In the genomic region with DNA sequence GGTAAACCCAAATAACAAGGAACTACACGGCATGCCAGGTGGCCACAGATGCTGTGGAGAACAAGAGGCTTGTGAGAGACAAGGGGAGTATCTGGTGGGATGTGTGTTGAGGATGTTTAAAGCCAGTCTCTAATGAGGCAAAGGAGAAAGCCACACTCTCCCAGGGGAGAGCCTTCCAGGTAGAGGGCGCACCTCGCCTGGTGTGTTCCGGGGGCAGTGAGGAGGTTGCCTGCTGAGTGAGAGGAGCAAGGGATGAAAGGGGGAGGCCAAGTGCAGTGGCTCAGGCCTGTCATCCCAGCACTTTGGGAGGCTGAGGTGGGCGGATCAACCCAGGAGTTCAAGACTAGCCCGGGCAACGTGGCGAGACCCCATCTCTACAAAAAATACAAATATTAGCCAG, we compare ENCODE assay signal across 19 cellular contexts. TPM values are rescaled to one million over a fixed set of nuclear protein-coding genes. Genes with fewer than 3 reads are reported as not detected.
DNase-seq lines count a peak whose midpoint lies in the region; ATAC-seq, FAIRE-seq and TF ChIP-seq lines count a peak whose summit lies in the region.
"Had no signal": no experiment of that assay in that cellular context is flagged by ENCODE, and none has a peak within 500 bp of the region (broad histone marks: within the 10 kb centered on the region; RNA-seq: fewer than 3 reads in every experiment).

No MANE protein-coding gene starts in this region.

- H3K4me3 ChIP-seq in GM06990 (replicated peaks; ENCODE audit: low read depth, low read length), result no peak overlapping the region
- no peak overlapping the region for H3K4me3 ChIP-seq in OCI-LY7 (ENCODE audit: low read depth, low read length, poor library complexity, severe bottlenecking)
- no peak overlapping the region for H3K4me3 ChIP-seq in osteoblast (ENCODE audit: insufficient read depth, low read length)
- H3K4me3 ChIP-seq in left lung, result no peak overlapping the region

- FAIRE-seq in D721Med (lab: Jason Lieb, UNC), result no peak

- H3K27me3 ChIP-seq in GM06990 (replicated peaks; ENCODE audit: control insufficient read depth, insufficient read depth, low read length), result no peaks in the 10 kb centered on the region
- peaks cover 16% of the 10 kb centered on the region for H3K27me3 ChIP-seq in osteoblast (ENCODE audit: insufficient read depth, low read length)
- H3K27me3 ChIP-seq in left lung, result no peaks in the 10 kb centered on the region

- CTCF ChIA-PET in OCI-LY7 (lab: Charles Lee; ENCODE audit: unreplicated experiment), result no interaction called here

- H4K20me1 ChIP-seq in OCI-LY7 (ENCODE audit: insufficient read depth, low read length), result no peaks in the 10 kb centered on the region
- H4K20me1 ChIP-seq in osteoblast (ENCODE audit: insufficient read depth, low read length), result no peaks in the 10 kb centered on the region

- no peak overlapping the region for H2AFZ ChIP-seq in OCI-LY7 (ENCODE audit: low read length)
- H2AFZ ChIP-seq in osteoblast (ENCODE audit: low read length), result no peak overlapping the region

- H3K4me2 ChIP-seq in OCI-LY7 (ENCODE audit: low read length) (no peak overlapping the region), osteoblast (ENCODE audit: insufficient read depth, low read length) (no peak overlapping the region)
- H3K4me2 ChIP-seq: SK-N-SH had no signal

- no peak overlapping the region for H3K27ac ChIP-seq in OCI-LY7 (ENCODE audit: low read depth, low read length, poor library complexity, severe bottlenecking)
- H3K27ac ChIP-seq in osteoblast (ENCODE audit: low read depth, low read length), result no peak overlapping the region
- H3K27ac ChIP-seq in left lung, result no peak overlapping the region

- TF ChIP-seq CTCF in GM06990 (IDR thresholded peaks at IDR 0.05; ENCODE audit: insufficient read depth, low read length, poor library complexity, severe bottlenecking), result peak; percentile 17
- peak; percentile 54 for TF ChIP-seq CTCF in OCI-LY7 (conservative IDR thresholded peaks at IDR 0.05; ENCODE audit: low read length)
- TF ChIP-seq CTCF in osteoblast (IDR thresholded peaks at IDR 0.05; ENCODE audit: extremely low read depth, low read depth, low read length), result no peak
- no peak for TF ChIP-seq CTCF in left lung (IDR thresholded peaks at IDR 0.05)
- no peak for TF ChIP-seq CTCF in D721Med (IDR thresholded peaks at IDR 0.05; ENCODE audit: insufficient read depth, missing control alignments)

- intact Hi-C loops in OCI-LY7 (cut with micrococcal nuclease; ENCODE audit: unreplicated experiment) (no loop called here), left lung (cut with DNase I) (no loop called here)

- POLR2A ChIA-PET in OCI-LY7 (lab: Charles Lee), result no interaction called here

- H3K9me2 ChIP-seq in OCI-LY7 (ENCODE audit: insufficient read depth, low read length), result no peaks in the 10 kb centered on the region
- H3K9me2 ChIP-seq: SK-N-SH had no signal

- no peaks in the 10 kb centered on the region for H3K36me3 ChIP-seq in GM06990 (ENCODE audit: control insufficient read depth, insufficient read depth, low read length)
- no peaks in the 10 kb centered on the region for H3K36me3 ChIP-seq in OCI-LY7 (ENCODE audit: insufficient read depth, low read length)
- H3K36me3 ChIP-seq in osteoblast (ENCODE audit: insufficient read depth, low read length), result no peaks in the 10 kb centered on the region
- no peaks in the 10 kb centered on the region for H3K36me3 ChIP-seq in left lung

- no TSS peak for BruUV-seq in OCI-LY7 (replicated peaks; lab: Mats Ljungman, UMichigan)

- H3K4me1 ChIP-seq in OCI-LY7 (ENCODE audit: insufficient read depth, low read length, poor library complexity, severe bottlenecking) (no peaks in the 10 kb centered on the region), osteoblast (ENCODE audit: insufficient read depth, low read length) (no peaks in the 10 kb centered on the region), left lung (no peaks in the 10 kb centered on the region)

- no peak for DNase-seq in GM06990 (ENCODE audit: extremely low read depth, insufficient read length)
- DNase-seq in OCI-LY7 (ENCODE audit: low spot score), result peak; percentile 23
- peak; percentile 30 for DNase-seq in iPS-NIHi7 (ENCODE audit: extremely low spot score)
- DNase-seq in osteoblast (ENCODE audit: insufficient read length, low spot score, missing footprints), result peak; percentile 25
- DNase-seq in left lung, result no peak
- DNase-seq in GM19238 (ENCODE audit: insufficient read length, low spot score), result no peak
- DNase-seq in pons (ENCODE audit: low spot score), result no peak
- no peak for DNase-seq in D721Med (ENCODE audit: insufficient read length, low spot score)
- DNase-seq: ACHN; CD4-positive, alpha-beta T cell; DND-41; GF-D8; GOT3; IMR-90; NCI-H2029; NCI-H524 treated with DMSO at 0.1 percent for 48 hours; NK-92 treated with Interleukin-12 subunit alpha and Interleukin-12 subunit beta, amount 100 ng/mL, for 24 hours; SK-N-SH had no signal

- no peak for ATAC-seq in left lung

- H3K9me3 ChIP-seq in OCI-LY7 (ENCODE audit: low read length) (no peaks in the 10 kb centered on the region), osteoblast (ENCODE audit: low read depth, low read length) (no peaks in the 10 kb centered on the region), left lung (no peaks in the 10 kb centered on the region)
- H3K9me3 ChIP-seq: SK-N-SH had no signal

- H3K79me2 ChIP-seq in OCI-LY7 (ENCODE audit: insufficient read depth, low read depth, low read length) (no peaks in the 10 kb centered on the region), osteoblast (ENCODE audit: insufficient read depth, low read length) (no peaks in the 10 kb centered on the region)

RNA-seq across cellular contexts. Expression of gene SAG, which starts 16.2 kb away (rescaled TPM):
- 0.32 TPM in 1 of 2 replicates, not detected in the other for total RNA-seq in OCI-LY7 (2014; rRNA removed; shearing (Covaris generic))
- total RNA-seq in OCI-LY7 (2022), result not detected in 2 replicates
- not detected in 2 replicates for total RNA-seq in osteoblast
- total RNA-seq in left lung, result not detected
- total RNA-seq: IMR-90, LHCN-M2 had no signal

RNA-seq across cellular contexts. Expression of gene DGKD, which starts 30.4 kb away (rescaled TPM):
- 51.3 and 62.9 TPM in 2 replicates for total RNA-seq in OCI-LY7 (2014; rRNA removed; shearing (Covaris generic))
- 271 and 305 TPM in 2 replicates for total RNA-seq in OCI-LY7 (2022)
- total RNA-seq in osteoblast, result 6.5 TPM in 2 replicates
- 10 to 100 TPM; 87.7 to 98.0 TPM for total RNA-seq in left lung

Comparison
In these comparisons a context has a peak if more than half of its experiments do, and no peak if none do; other contexts are left out.
1. DNase-seq: peak in OCI-LY7 (single experiment), iPS-NIHi7 (single experiment) and osteoblast (single experiment); none in GM06990 (single experiment), left lung (0 of 2), GM19238 (single experiment), pons (single experiment) and D721Med (single experiment).
2. CTCF ChIP-seq: peak in GM06990 (single experiment) and OCI-LY7 (single experiment); none in osteoblast (single experiment), left lung (0 of 2) and D721Med (single experiment).